ENCODE assay signal across 8 cellular contexts in the genomic region with DNA sequence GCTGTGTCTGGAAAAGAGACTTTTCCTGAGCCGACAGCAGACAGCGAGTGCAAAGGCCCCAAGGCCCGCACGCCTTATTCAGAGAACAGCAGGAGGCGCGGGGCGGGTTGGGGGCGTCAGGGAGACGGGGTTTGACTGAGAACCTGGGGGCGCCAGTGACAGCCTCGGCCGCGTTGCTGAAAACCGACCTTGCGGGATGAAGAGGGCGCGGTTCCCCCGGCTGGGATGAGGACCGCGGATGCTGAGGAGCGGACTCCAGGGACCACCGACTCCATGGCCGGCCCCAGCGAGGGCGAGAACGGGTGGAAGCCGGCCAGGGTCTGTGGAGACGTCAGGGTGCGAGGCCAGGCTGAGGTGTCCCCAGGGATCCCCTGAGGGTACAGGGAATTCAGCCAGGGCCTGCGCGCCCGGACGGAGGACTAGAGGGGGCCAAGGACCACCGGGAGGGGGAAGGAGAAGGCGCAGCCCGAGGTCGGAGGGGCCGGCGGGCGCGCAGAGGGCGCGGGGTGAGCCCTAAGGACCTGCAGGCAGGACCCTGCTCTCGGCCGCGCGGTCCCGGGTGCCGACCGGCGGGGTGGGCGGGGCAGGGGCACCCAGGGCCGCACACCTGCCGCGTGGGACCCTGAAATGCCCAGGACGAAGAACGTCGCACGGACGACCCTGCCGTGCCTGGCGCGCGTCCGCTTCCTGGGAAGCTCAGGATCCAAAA. TPM values are rescaled to one million over a fixed set of nuclear protein-coding genes. Genes with fewer than 3 reads are reported as not detected.
A peak's percentile ranks its signal among the peaks of the same experiment; 100 is the strongest.
DNase-seq lines count a peak whose midpoint lies in the region; ATAC-seq and TF ChIP-seq lines count a peak whose summit lies in the region.

No MANE protein-coding gene starts in this region.

- H3K27me3 Mint-ChIP-seq in Caco-2 (ENCODE audit: insufficient read depth, unreplicated experiment), result peaks cover 8% of the 10 kb centered on the region

- no peaks in the 10 kb centered on the region for H3K9me3 Mint-ChIP-seq in Caco-2 (ENCODE audit: unreplicated experiment)

- H3K4me1 Mint-ChIP-seq in Caco-2 (ENCODE audit: low read depth, unreplicated experiment), result no peaks in the 10 kb centered on the region

- POLR2A ChIA-PET in Caco-2 (lab: Charles Lee), result no interaction called here

- H3K27me3 ChIP-seq in Caco-2 (replicated peaks; ENCODE audit: control insufficient read depth, insufficient read depth, low read length) (no peaks in the 10 kb centered on the region), neuron (ENCODE audit: insufficient read depth, low read length) (peaks cover 53% of the 10 kb centered on the region)

- intact Hi-C loops in Caco-2 (cut with micrococcal nuclease; ENCODE audit: unreplicated experiment), result no loop called here

- peak overlapping the region; percentile 22 for H2AFZ ChIP-seq in neuron (ENCODE audit: low read depth, low read length)

- no peak for TF ChIP-seq CTCF in Caco-2 (IDR thresholded peaks at IDR 0.05; ENCODE audit: insufficient read depth in 1 of 2, low read depth in 1 of 2, low read length in 1 of 2, severe bottlenecking in 1 of 2, unreplicated experiment in 1 of 2)
- no peak for TF ChIP-seq CTCF in choroid plexus epithelial cell (conservative IDR thresholded peaks at IDR 0.05; ENCODE audit: low read depth, low read length)

- H3K4me1 ChIP-seq in Caco-2 (0 out of 2 replicates have a peak, but pooled peaks cover 4% of the 10 kb centered on the region), neuron (ENCODE audit: insufficient read depth, low read length) (peaks cover 4% of the 10 kb centered on the region)

- no peak for DNase-seq in Caco-2
- DNase-seq in choroid plexus epithelial cell (ENCODE audit: low read depth), result no peak
- DNase-seq in pons (ENCODE audit: low spot score), result no peak
- DNase-seq in ureter (ENCODE audit: low spot score), result no peak
- DNase-seq in NCI-H1092 treated with DMSO at 0.1 percent for 48 hours (lab: John Stamatoyannopoulos, UW), result no peak

- ATAC-seq in HG03103 (IDR thresholded peaks at IDR 0.05; ENCODE audit: low read depth, unreplicated experiment), result peak; percentile 2
- ATAC-seq in GM21576 (IDR thresholded peaks at IDR 0.05; ENCODE audit: unreplicated experiment), result no peak

- peak overlapping the region; percentile 76 for H3K4me3 Mint-ChIP-seq in Caco-2 (ENCODE audit: unreplicated experiment)

- no peaks in the 10 kb centered on the region for H3K36me3 ChIP-seq in Caco-2 (ENCODE audit: control insufficient read depth, insufficient read depth, low read length)
- peaks cover 7% of the 10 kb centered on the region for H3K36me3 ChIP-seq in neuron (ENCODE audit: insufficient read depth, low read length)

- H3K27ac Mint-ChIP-seq in Caco-2 (ENCODE audit: unreplicated experiment), result no peak overlapping the region

- peaks cover 24% of the 10 kb centered on the region for H3K36me3 Mint-ChIP-seq in Caco-2 (ENCODE audit: insufficient read depth, unreplicated experiment)

- H3K4me3 ChIP-seq in Caco-2 (ENCODE audit: low read depth, low read length) (peak overlapping the region; percentile 56), choroid plexus epithelial cell (ENCODE audit: low read depth, low read length) (peak overlapping the region; percentile 52), neuron (ENCODE audit: low read length) (peak overlapping the region; percentile 53)

- H3K9me3 ChIP-seq in Caco-2 (no peaks in the 10 kb centered on the region), neuron (ENCODE audit: low read length) (peaks cover 17% of the 10 kb centered on the region)

- BruUV-seq in Caco-2 (replicated peaks; lab: Mats Ljungman, UMichigan), result no TSS peak

- CTCF ChIA-PET in Caco-2 (lab: Charles Lee), result interaction anchor here (0.7 to 0.8 kb wide), 2 partner anchors 9 to 151 kb away, joined by 3 to 5 read pairs; no protein-coding TSS in a partner anchor

RNA-seq across cellular contexts. Expression of a gene that starts 0.8 kb away (rescaled TPM):
- total RNA-seq in Caco-2 (2022) (0.91 and 1.1 TPM in 2 replicates), ureter (7.4 TPM)

RNA-seq across cellular contexts. Expression of a gene that starts 49.2 kb away (rescaled TPM):
- 101 and 107 TPM in 2 replicates for total RNA-seq in Caco-2 (2022)
- 109 TPM for total RNA-seq in ureter
